In the genomic region with DNA sequence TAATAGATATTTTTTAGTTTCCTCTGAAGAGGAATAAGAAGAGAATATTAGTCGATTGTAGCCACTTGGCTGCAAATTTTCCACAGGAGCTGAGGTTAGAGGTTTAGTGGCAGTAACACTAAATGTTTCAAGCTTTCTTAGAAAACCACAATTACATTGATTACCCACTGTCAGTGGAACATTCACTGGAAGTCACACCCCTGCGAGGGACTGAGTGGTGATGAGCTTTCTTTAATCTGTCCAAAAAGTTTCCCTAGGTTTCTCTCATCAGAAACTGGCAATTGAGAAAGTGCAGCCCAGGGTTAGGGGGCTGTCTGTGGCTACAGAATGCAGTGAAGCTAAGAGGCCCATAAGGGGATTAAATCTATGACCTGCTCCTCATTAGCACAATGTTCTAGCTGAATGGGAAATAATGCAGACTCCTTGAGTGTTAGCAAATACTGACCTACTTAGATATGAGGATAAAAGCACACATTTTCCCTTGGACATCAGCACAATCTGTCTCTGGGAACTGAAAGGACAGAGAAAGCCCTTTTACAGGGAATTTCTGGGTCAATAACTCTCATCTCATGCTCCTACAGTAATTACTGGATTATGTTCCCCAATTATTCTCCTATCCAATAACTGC, we compare ENCODE assay signal across 20 cellular contexts.
DNase-seq lines count a peak whose midpoint lies in the region; ATAC-seq and TF ChIP-seq lines count a peak whose summit lies in the region.
"Had no signal": no experiment of that assay in that cellular context is flagged by ENCODE, and none has a peak within 500 bp of the region (broad histone marks: within the 10 kb centered on the region; RNA-seq: fewer than 3 reads in every experiment).

No MANE protein-coding gene starts in this region.

- DNase-seq in activated CD4-positive, CD25-positive, alpha-beta regulatory T cell treated with anti-CD3 and anti-CD28 coated beads, Interleukin-2, amount 50 U/mL, for 72 hours = no peak
- peak; percentile 29 for DNase-seq in NCI-H1092 treated with DMSO at 0.1 percent for 48 hours (lab: John Stamatoyannopoulos, UW)
- peak; percentile 35 to 48 for DNase-seq in activated T-cell treated with anti-CD3 and anti-CD28 coated beads, Interleukin-2, amount 50 U/mL, for 48 hours
- DNase-seq in sciatic nerve (ENCODE audit: low spot score) = no peak
- no peak for DNase-seq in psoas muscle
- no peak for DNase-seq in foreskin melanocyte
- no peak for DNase-seq in ovary
- DNase-seq: activated CD8-positive, alpha-beta memory T cell treated with anti-CD3 and anti-CD28 coated beads for 24 hours; amygdala; C1 segment of cervical spinal cord; effector memory CD4-positive, alpha-beta T cell; heart left ventricle; Karpas-422; NCI-H1417 treated with DMSO at 0.1 percent for 48 hours; SIG-M5; stomach; T1000 had no signal

- H3K27me3 ChIP-seq in psoas muscle (ENCODE audit: insufficient read depth in 3 of 3, low read length in 2 of 3) = no peaks in the 10 kb centered on the region
- no peaks in the 10 kb centered on the region for H3K27me3 ChIP-seq in ovary
- H3K27me3 ChIP-seq: heart left ventricle, right atrium auricular region, stomach, vagina had no signal

- H3K9me3 ChIP-seq in psoas muscle (no peaks in the 10 kb centered on the region), ovary (no peaks in the 10 kb centered on the region)
- H3K9me3 ChIP-seq: heart left ventricle, right atrium auricular region, stomach, vagina had no signal

- H3K4me1 ChIP-seq in psoas muscle = no peaks in the 10 kb centered on the region
- peaks cover 1% of the 10 kb centered on the region for H3K4me1 ChIP-seq in ovary (ENCODE audit: insufficient read depth)
- H3K4me1 ChIP-seq: heart left ventricle, right atrium auricular region, stomach, vagina had no signal

- intact Hi-C loops in sciatic nerve (cut with DNase I) = no loop called here
- intact Hi-C loops in psoas muscle (cut with DNase I) = no loop called here
- intact Hi-C loops in ovary (cut with DNase I) = no loop called here

- H3K36me3 ChIP-seq in psoas muscle (ENCODE audit: insufficient read depth in 1 of 2, low read depth in 1 of 2) (no peaks in the 10 kb centered on the region), ovary (no peaks in the 10 kb centered on the region)
- H3K36me3 ChIP-seq: heart left ventricle, right atrium auricular region, stomach, vagina had no signal

- H3K4me3 ChIP-seq in psoas muscle (no peak overlapping the region), ovary (no peak overlapping the region)
- H3K4me3 ChIP-seq: heart left ventricle, right atrium auricular region, stomach, vagina had no signal

- TF ChIP-seq CTCF in psoas muscle (IDR thresholded peaks at IDR 0.05) = no peak
- no peak for TF ChIP-seq CTCF in ovary (IDR thresholded peaks at IDR 0.05)

- H3K27ac ChIP-seq in psoas muscle (no peak overlapping the region), ovary (no peak overlapping the region)
- H3K27ac ChIP-seq: heart left ventricle, right atrium auricular region, stomach, vagina had no signal

- ATAC-seq in activated CD4-positive, CD25-positive, alpha-beta regulatory T cell treated with anti-CD3 and anti-CD28 coated beads, Interleukin-2, amount 50 U/mL, for 24 hours = peak; percentile 56 to 76
- ATAC-seq in sciatic nerve (peak; percentile 76), psoas muscle (no peak)
- ATAC-seq: heart left ventricle had no signal

- no peak for TF ChIP-seq EP300 in ovary (IDR thresholded peaks at IDR 0.05)

- 77 to 89% (median 79%) methylated on average over 2 of the region's 2 CpGs for WGBS in psoas muscle, 3 donors
- 66 to 77% (median 75%) methylated on average over 2 of the region's 2 CpGs for WGBS in ovary, 3 donors

- no peak for TF ChIP-seq POLR2A in ovary (IDR thresholded peaks at IDR 0.05)

Comparison
In these comparisons a context has a peak if more than half of its experiments do, and no peak if none do; other contexts are left out.
1. ATAC-seq: peak in activated CD4-positive, CD25-positive, alpha-beta regulatory T cell treated with anti-CD3 and anti-CD28 coated beads, Interleukin-2, amount 50 U/mL, for 24 hours (2 of 2) and sciatic nerve (single experiment); none in psoas muscle (0 of 4).
2. DNase-seq: peak in NCI-H1092 treated with DMSO at 0.1 percent for 48 hours (single experiment) and activated T-cell treated with anti-CD3 and anti-CD28 coated beads, Interleukin-2, amount 50 U/mL, for 48 hours (2 of 2); none in activated CD4-positive, CD25-positive, alpha-beta regulatory T cell treated with anti-CD3 and anti-CD28 coated beads, Interleukin-2, amount 50 U/mL, for 72 hours (single experiment), sciatic nerve (single experiment), psoas muscle (0 of 2), foreskin melanocyte (single experiment) and ovary (0 of 5).